In genomic region chr9:114374936-114375335, GRCh38 we compare ENCODE assay signal across 14 cellular contexts. TPM values are rescaled to one million over a fixed set of nuclear protein-coding genes. Genes with fewer than 3 reads are reported as not detected.
DNase-seq lines count a peak whose midpoint lies in the region; ATAC-seq and TF ChIP-seq lines count a peak whose summit lies in the region.
"Had no signal": no experiment of that assay in that cellular context is flagged by ENCODE, and none has a peak within 500 bp of the region (broad histone marks: within the 10 kb centered on the region; RNA-seq: fewer than 3 reads in every experiment).

No MANE protein-coding gene starts in this region.

- TF ChIP-seq POLR2A in NB4 (IDR thresholded peaks at IDR 0.05; ENCODE audit: extremely low read depth, insufficient read length) (no peak), sigmoid colon (IDR thresholded peaks at IDR 0.05) (no peak)

- POLR2A ChIA-PET in activated naive CD8-positive, alpha-beta T cell treated with anti-CD3 and anti-CD28 coated beads, Interleukin-2, amount 10 ng/mL, durations not matched to agents 7 days and 5 days (lab: Charles Lee), result interaction anchor here (1.5 to 15.1 kb wide), 2 partner anchors 10 to 26 kb away, joined by 3 to 637 read pairs; partner anchors contain the start of gene AKNA
- POLR2A ChIA-PET in HEK293T (lab: Yijun Ruan, JAX), result no interaction called here

- H3K27ac ChIP-seq in sigmoid colon, result no peak overlapping the region
- H3K27ac ChIP-seq: A549, brain microvascular endothelial cell, lower lobe of right lung had no signal

- no peaks in the 10 kb centered on the region for H3K9me3 Mint-ChIP-seq in activated CD4-positive, alpha-beta T cell treated with anti-CD3 and anti-CD28 coated beads, Interleukin-2, amount 10 ng/mL, durations not matched to agents 24 days and 14 days
- H3K9me3 Mint-ChIP-seq in activated naive CD8-positive, alpha-beta T cell treated with anti-CD3 and anti-CD28 coated beads, Interleukin-2, amount 10 ng/mL, durations not matched to agents 7 days and 5 days, result no peaks in the 10 kb centered on the region

- intact Hi-C loops in activated CD4-positive, alpha-beta T cell treated with anti-CD3 and anti-CD28 coated beads, Interleukin-2, amount 10 ng/mL, durations not matched to agents 24 days and 14 days (cut with micrococcal nuclease), result loop anchor here (1.0 kb wide), 1 partner anchor 12 kb away; no protein-coding TSS in a partner anchor
- intact Hi-C loops in sigmoid colon (cut with DNase I), result no loop called here

- WGBS in sigmoid colon, 2 donors, result 72 to 89% methylated on average over 9 of the region's 9 CpGs

- DNase-seq in activated CD4-positive, alpha-beta T cell treated with anti-CD3 and anti-CD28 coated beads, Interleukin-2, amount 10 ng/mL, durations not matched to agents 24 days and 14 days, result no peak
- no peak for DNase-seq in activated CD4-positive, alpha-beta T cell treated with anti-CD3 and anti-CD28 coated beads, Interleukin-2, amount 50 U/mL, for 1 hour
- DNase-seq in NB4 (ENCODE audit: low read depth) (peak; percentile 58), sigmoid colon (peak; percentile 27), HEK293T (ENCODE audit: extremely low spot score) (no peak), C1 segment of cervical spinal cord (lab: John Stamatoyannopoulos, UW) (no peak), GM10266 (ENCODE audit: extremely low spot score) (no peak)
- no peak for DNase-seq in activated naive CD8-positive, alpha-beta T cell treated with anti-CD3 and anti-CD28 coated beads, Interleukin-2, amount 10 ng/mL, durations not matched to agents 7 days and 5 days
- DNase-seq: activated T-cell treated with anti-CD3 and anti-CD28 coated beads, Interleukin-2, amount 50 U/mL, for 1 hour; brain microvascular endothelial cell; effector CD4-positive, alpha-beta T cell; lower lobe of right lung; Right ventricle myocardium superior had no signal

- peaks cover 15 to 59% (median 19%) of the 10 kb centered on the region in 4 donors for H3K36me3 ChIP-seq in sigmoid colon
- H3K36me3 ChIP-seq: brain microvascular endothelial cell had no signal

- no peaks in the 10 kb centered on the region for H3K27me3 ChIP-seq in sigmoid colon
- H3K27me3 ChIP-seq: brain microvascular endothelial cell had no signal

- ATAC-seq in activated naive CD8-positive, alpha-beta T cell treated with anti-CD3 and anti-CD28 coated beads, Interleukin-2, amount 10 ng/mL, durations not matched to agents 7 days and 5 days (ENCODE audit: low read depth), result no peak
- ATAC-seq: A549, lower lobe of right lung had no signal

- peak overlapping the region; percentile 24 for H3K4me3 Mint-ChIP-seq in activated CD4-positive, alpha-beta T cell treated with anti-CD3 and anti-CD28 coated beads, Interleukin-2, amount 10 ng/mL, durations not matched to agents 24 days and 14 days
- H3K4me3 Mint-ChIP-seq in activated naive CD8-positive, alpha-beta T cell treated with anti-CD3 and anti-CD28 coated beads, Interleukin-2, amount 10 ng/mL, durations not matched to agents 7 days and 5 days, result peak overlapping the region; percentile 60

- no peaks in the 10 kb centered on the region for H3K9me3 ChIP-seq in sigmoid colon
- H3K9me3 ChIP-seq: A549, lower lobe of right lung had no signal

- CTCF ChIA-PET in HEK293T (lab: Yijun Ruan, JAX), result no interaction called here

- no peak for TF ChIP-seq EP300 in sigmoid colon (IDR thresholded peaks at IDR 0.05)

- peaks cover 0 to 26% (median 12%) of the 10 kb centered on the region in 4 donors for H3K4me1 ChIP-seq in sigmoid colon
- H3K4me1 ChIP-seq: A549 had no signal

- peak; percentile 7 for TF ChIP-seq CTCF in NB4 (IDR thresholded peaks at IDR 0.05; ENCODE audit: low read depth, low read length)
- no peak for TF ChIP-seq CTCF in sigmoid colon (IDR thresholded peaks at IDR 0.05)
- no peak for TF ChIP-seq CTCF in GM10266 (IDR thresholded peaks at IDR 0.05; ENCODE audit: control insufficient read depth, insufficient read depth, low read depth, missing control alignments)

- no peak overlapping the region for H3K4me3 ChIP-seq in NB4 (ENCODE audit: low read depth, low read length)
- H3K4me3 ChIP-seq in sigmoid colon, result no peak overlapping the region
- H3K4me3 ChIP-seq: A549, lower lobe of right lung had no signal

- H3K4me1 Mint-ChIP-seq in activated CD4-positive, alpha-beta T cell treated with anti-CD3 and anti-CD28 coated beads, Interleukin-2, amount 10 ng/mL, durations not matched to agents 24 days and 14 days, result peaks cover 80% of the 10 kb centered on the region
- peaks cover 80% of the 10 kb centered on the region for H3K4me1 Mint-ChIP-seq in activated naive CD8-positive, alpha-beta T cell treated with anti-CD3 and anti-CD28 coated beads, Interleukin-2, amount 10 ng/mL, durations not matched to agents 7 days and 5 days

- no peaks in the 10 kb centered on the region for H3K27me3 Mint-ChIP-seq in activated CD4-positive, alpha-beta T cell treated with anti-CD3 and anti-CD28 coated beads, Interleukin-2, amount 10 ng/mL, durations not matched to agents 24 days and 14 days
- H3K27me3 Mint-ChIP-seq in activated naive CD8-positive, alpha-beta T cell treated with anti-CD3 and anti-CD28 coated beads, Interleukin-2, amount 10 ng/mL, durations not matched to agents 7 days and 5 days, result no peaks in the 10 kb centered on the region

- peak overlapping the region; percentile 96 for H3K27ac Mint-ChIP-seq in activated CD4-positive, alpha-beta T cell treated with anti-CD3 and anti-CD28 coated beads, Interleukin-2, amount 10 ng/mL, durations not matched to agents 24 days and 14 days
- peak overlapping the region; percentile 87 for H3K27ac Mint-ChIP-seq in activated naive CD8-positive, alpha-beta T cell treated with anti-CD3 and anti-CD28 coated beads, Interleukin-2, amount 10 ng/mL, durations not matched to agents 7 days and 5 days

- H3K36me3 Mint-ChIP-seq in activated CD4-positive, alpha-beta T cell treated with anti-CD3 and anti-CD28 coated beads, Interleukin-2, amount 10 ng/mL, durations not matched to agents 24 days and 14 days (ENCODE audit: low read depth), result peaks cover 77% of the 10 kb centered on the region
- peaks cover 56% of the 10 kb centered on the region for H3K36me3 Mint-ChIP-seq in activated naive CD8-positive, alpha-beta T cell treated with anti-CD3 and anti-CD28 coated beads, Interleukin-2, amount 10 ng/mL, durations not matched to agents 7 days and 5 days

TF ChIP-seq in HEK293T, 16 proteins besides CTCF, POLR2A, EP300 and RAD21:
- TF ChIP-seq TARDBP (IDR thresholded peaks at IDR 0.05) (no peak), FOXK2 (IDR thresholded peaks at IDR 0.05) (no peak), NFRKB (IDR thresholded peaks at IDR 0.05) (no peak), SUZ12 (IDR thresholded peaks at IDR 0.05) (no peak), FOXA1 (IDR thresholded peaks at IDR 0.05) (no peak), HDGF (IDR thresholded peaks at IDR 0.05; ENCODE audit: borderline replicate concordance) (no peak), CTBP1 (IDR thresholded peaks at IDR 0.05; ENCODE audit: borderline replicate concordance) (no peak), SP1 (IDR thresholded peaks at IDR 0.05) (no peak), ELF4 (IDR thresholded peaks at IDR 0.05) (no peak), ARNT (IDR thresholded peaks at IDR 0.05) (no peak), LEF1 (IDR thresholded peaks at IDR 0.05; ENCODE audit: borderline replicate concordance) (no peak)
- TF ChIP-seq, protein P1, sequence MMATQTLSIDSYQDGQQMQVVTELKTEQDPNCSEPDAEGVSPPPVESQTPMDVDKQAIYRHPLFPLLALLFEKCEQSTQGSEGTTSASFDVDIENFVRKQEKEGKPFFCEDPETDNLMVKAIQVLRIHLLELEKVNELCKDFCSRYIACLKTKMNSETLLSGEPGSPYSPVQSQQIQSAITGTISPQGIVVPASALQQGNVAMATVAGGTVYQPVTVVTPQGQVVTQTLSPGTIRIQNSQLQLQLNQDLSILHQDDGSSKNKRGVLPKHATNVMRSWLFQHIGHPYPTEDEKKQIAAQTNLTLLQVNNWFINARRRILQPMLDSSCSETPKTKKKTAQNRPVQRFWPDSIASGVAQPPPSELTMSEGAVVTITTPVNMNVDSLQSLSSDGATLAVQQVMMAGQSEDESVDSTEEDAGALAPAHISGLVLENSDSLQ (IDR thresholded peaks at IDR 0.05), result no peak
TF ChIP-seq in HEK293T: peak in this region for 0.

RNA-seq across cellular contexts. Expression of gene AKNA, which starts 12.8 kb away (rescaled TPM):
- total RNA-seq in activated CD4-positive, alpha-beta T cell treated with anti-CD3 and anti-CD28 coated beads, Interleukin-2, amount 10 ng/mL, durations not matched to agents 24 days and 14 days, result 149 and 150 TPM in 2 replicates
- total RNA-seq in activated naive CD8-positive, alpha-beta T cell treated with anti-CD3 and anti-CD28 coated beads, Interleukin-2, amount 10 ng/mL, durations not matched to agents 7 days and 5 days, result 100 to 1,000 TPM; 482 to 492 TPM
- 10 to 100 TPM; 13.6 to 18.6 (median 17.7) TPM for total RNA-seq in sigmoid colon
- 10 to 100 TPM in 2 of 3 donors, 1 to 10 TPM in 1; 9.9 to 81.6 (median 10.2) TPM for polyA plus RNA-seq in sigmoid colon

RNA-seq across cellular contexts. Expression of gene ORM2, which starts 45.3 kb away (rescaled TPM):
- total RNA-seq in activated CD4-positive, alpha-beta T cell treated with anti-CD3 and anti-CD28 coated beads, Interleukin-2, amount 10 ng/mL, durations not matched to agents 24 days and 14 days, result not detected in 2 replicates
- not detected for total RNA-seq in activated naive CD8-positive, alpha-beta T cell treated with anti-CD3 and anti-CD28 coated beads, Interleukin-2, amount 10 ng/mL, durations not matched to agents 7 days and 5 days
- total RNA-seq in sigmoid colon, result not detected
- polyA plus RNA-seq in sigmoid colon, result under 1 TPM in 1 of 3 donors, not detected in 2; 0.38 TPM
- total RNA-seq: Right ventricle myocardium superior had no signal

RNA-seq across cellular contexts. Expression of gene ORM1, which starts 52.0 kb away (rescaled TPM):
- not detected in 2 replicates for total RNA-seq in activated CD4-positive, alpha-beta T cell treated with anti-CD3 and anti-CD28 coated beads, Interleukin-2, amount 10 ng/mL, durations not matched to agents 24 days and 14 days
- not detected for total RNA-seq in activated naive CD8-positive, alpha-beta T cell treated with anti-CD3 and anti-CD28 coated beads, Interleukin-2, amount 10 ng/mL, durations not matched to agents 7 days and 5 days
- total RNA-seq in sigmoid colon, result not detected
- 1 to 10 TPM in 2 of 3 donors, not detected in 1; 1.1 to 1.8 TPM for polyA plus RNA-seq in sigmoid colon

Comparison
In these comparisons a context has a peak if more than half of its experiments do, and no peak if none do; other contexts are left out.
1. DNase-seq: peak in NB4 (single experiment) and sigmoid colon (single experiment); none in activated CD4-positive, alpha-beta T cell treated with anti-CD3 and anti-CD28 coated beads, Interleukin-2, amount 10 ng/mL, durations not matched to agents 24 days and 14 days (single experiment), activated CD4-positive, alpha-beta T cell treated with anti-CD3 and anti-CD28 coated beads, Interleukin-2, amount 50 U/mL, for 1 hour (single experiment), activated naive CD8-positive, alpha-beta T cell treated with anti-CD3 and anti-CD28 coated beads, Interleukin-2, amount 10 ng/mL, durations not matched to agents 7 days and 5 days (single experiment), HEK293T (single experiment), C1 segment of cervical spinal cord (0 of 14) and GM10266 (single experiment).